ENCODE assay signal across 21 cellular contexts in the genomic region with DNA sequence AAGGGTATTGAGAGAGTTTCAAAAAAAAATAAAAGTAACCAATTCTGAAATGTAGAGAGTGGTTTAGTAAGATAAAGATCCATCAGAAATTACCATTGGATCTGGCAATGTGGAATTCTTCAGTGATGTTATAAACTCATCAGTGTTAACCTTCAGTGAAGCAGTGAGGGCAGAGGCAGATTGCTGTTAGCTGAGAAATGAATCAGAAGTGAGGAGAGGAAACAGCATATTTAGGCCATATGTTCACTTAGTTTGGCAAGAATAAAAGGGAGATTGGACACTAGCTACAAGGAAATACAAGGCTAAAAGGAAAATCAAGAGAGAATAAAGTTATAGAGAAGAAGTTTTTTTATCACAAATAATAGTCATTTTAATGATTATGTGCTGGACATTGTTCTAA. TPM values are rescaled to one million over a fixed set of nuclear protein-coding genes. Genes with fewer than 3 reads are reported as not detected.
A peak's percentile ranks its signal among the peaks of the same experiment; 100 is the strongest.
DNase-seq lines count a peak whose midpoint lies in the region; ATAC-seq and TF ChIP-seq lines count a peak whose summit lies in the region.
"Had no signal": no experiment of that assay in that cellular context is flagged by ENCODE, and none has a peak within 500 bp of the region (broad histone marks: within the 10 kb centered on the region; RNA-seq: fewer than 3 reads in every experiment).

No MANE protein-coding gene starts in this region.

- no peaks in the 10 kb centered on the region for H3K9me3 ChIP-seq in SK-N-SH

- peaks cover 99% of the 10 kb centered on the region for H3K79me2 ChIP-seq in SK-N-SH (ENCODE audit: insufficient read depth)

- TF ChIP-seq CTCF in AG10803 (conservative IDR thresholded peaks at IDR 0.05; ENCODE audit: low read length), result no peak
- TF ChIP-seq CTCF in SK-N-SH (IDR thresholded peaks at IDR 0.05), result no peak
- no peak for TF ChIP-seq CTCF in foreskin fibroblast (IDR thresholded peaks at IDR 0.05; ENCODE audit: low read depth, low read length)

- H3K27ac Mint-ChIP-seq in stimulated activated naive CD8-positive, alpha-beta T cell treated with anti-CD3 and anti-CD28 coated beads, Interleukin-15, amount 100 ng/mL, for 72 hours, result no peak overlapping the region
- H3K27ac Mint-ChIP-seq: B cell; CD4-positive, alpha-beta T cell had no signal

- no peaks in the 10 kb centered on the region for H3K27me3 ChIP-seq in SK-N-SH (ENCODE audit: insufficient read depth)

- H3K9ac ChIP-seq in SK-N-SH, result no peak overlapping the region
- H3K9ac ChIP-seq: KMS-11 had no signal

- no peak for TF ChIP-seq RAD21 in SK-N-SH (IDR thresholded peaks at IDR 0.05; ENCODE audit: low read length)

- no peak for ATAC-seq in stimulated activated naive CD8-positive, alpha-beta T cell treated with anti-CD3 and anti-CD28 coated beads, Interleukin-15, amount 100 ng/mL, for 72 hours
- no peak for ATAC-seq in GM18873 (IDR thresholded peaks at IDR 0.05; ENCODE audit: low FRiP score, unreplicated experiment)
- ATAC-seq: GM12878, HepG2 had no signal

- H3K9me2 ChIP-seq in SK-N-SH, result no peaks in the 10 kb centered on the region

- H3K4me1 Mint-ChIP-seq in stimulated activated naive CD8-positive, alpha-beta T cell treated with anti-CD3 and anti-CD28 coated beads, Interleukin-15, amount 100 ng/mL, for 72 hours, result peaks cover 39% of the 10 kb centered on the region

- TF ChIP-seq EP300 in SK-N-SH (IDR thresholded peaks at IDR 0.05; ENCODE audit: borderline replicate concordance in 1 of 2, low read depth in 1 of 2, low read length in 1 of 2), result no peak

- no peaks in the 10 kb centered on the region for H4K20me1 ChIP-seq in SK-N-SH (ENCODE audit: insufficient read depth)

- POLR2A ChIA-PET in SK-N-SH (lab: Yijun Ruan, JAX), result no interaction called here

- CTCF ChIA-PET in SK-N-SH (lab: Yijun Ruan, JAX), result no interaction called here

- DNase-seq in AG10803 (ENCODE audit: low read depth), result peak; percentile 72
- DNase-seq in GM03348 (ENCODE audit: low spot score), result peak; percentile 53
- DNase-seq in SK-N-SH, result no peak
- DNase-seq in foreskin fibroblast, result peak; percentile 48 to 76
- DNase-seq in NCI-H748 (lab: John Stamatoyannopoulos, UW; ENCODE audit: unreplicated experiment), result no peak
- no peak for DNase-seq in stimulated activated naive CD8-positive, alpha-beta T cell treated with anti-CD3 and anti-CD28 coated beads, Interleukin-15, amount 100 ng/mL, for 72 hours
- no peak for DNase-seq in NCI-H1436 (lab: John Stamatoyannopoulos, UW)
- DNase-seq: CD4-positive, alpha-beta T cell; GOT3; NCI-H146; NCI-H2107; NCI-H2227 treated with DMSO at 0.1 percent for 48 hours; NCI-H526 treated with DMSO at 0.1 percent for 48 hours; NK-92 treated with Interleukin-12 subunit alpha and Interleukin-12 subunit beta, amount 100 ng/mL, for 24 hours; OCI-M1; SIG-M5 had no signal

- H3K4me1 ChIP-seq in SK-N-SH (ENCODE audit: control insufficient read depth in 1 of 2, insufficient read depth in 2 of 2, low read depth in 1 of 2, low read length in 1 of 2), result peaks cover 0 to 4% of the 10 kb centered on the region in 2 experiments; a peak in 1 of 4 replicates

- peaks cover 8% of the 10 kb centered on the region for H3F3A ChIP-seq in SK-N-SH (replicated peaks; ENCODE audit: insufficient read depth)

- H3K27ac ChIP-seq in SK-N-SH (ENCODE audit: low read depth in 2 of 2, low read length in 1 of 2), result peak overlapping the region in 1 of 2 experiments; percentile 27; a peak in 1 of 4 replicates
- H3K27ac ChIP-seq: KMS-11 had no signal

- H3K4me3 ChIP-seq in AG10803 (ENCODE audit: low read length) (no peak overlapping the region), SK-N-SH (ENCODE audit: low read depth in 2 of 2, low read length in 1 of 2) (no peak overlapping the region), foreskin fibroblast (ENCODE audit: low read depth in 1 of 2, low read length in 2 of 2) (no peak overlapping the region)
- H3K4me3 ChIP-seq: GM12878 had no signal

- H3K4me2 ChIP-seq in SK-N-SH, result no peak overlapping the region
- H3K4me2 ChIP-seq: KMS-11 had no signal

- no peak overlapping the region for H3K4me3 Mint-ChIP-seq in stimulated activated naive CD8-positive, alpha-beta T cell treated with anti-CD3 and anti-CD28 coated beads, Interleukin-15, amount 100 ng/mL, for 72 hours
- H3K4me3 Mint-ChIP-seq: B cell; CD4-positive, alpha-beta T cell had no signal

- H2AFZ ChIP-seq in SK-N-SH (ENCODE audit: low read depth), result no peak overlapping the region

- peaks cover 0 to 20% of the 10 kb centered on the region in 2 experiments for H3K36me3 ChIP-seq in SK-N-SH (replicated peaks in 1 of 2; ENCODE audit: control insufficient read depth in 1 of 2, insufficient read depth in 2 of 2, low read length in 1 of 2)

- H3K9me3 Mint-ChIP-seq in stimulated activated naive CD8-positive, alpha-beta T cell treated with anti-CD3 and anti-CD28 coated beads, Interleukin-15, amount 100 ng/mL, for 72 hours, result peaks cover 0 to 10% of the 10 kb centered on the region in 2 donors

- H3K27me3 Mint-ChIP-seq in stimulated activated naive CD8-positive, alpha-beta T cell treated with anti-CD3 and anti-CD28 coated beads, Interleukin-15, amount 100 ng/mL, for 72 hours, result no peaks in the 10 kb centered on the region
- H3K27me3 Mint-ChIP-seq: B cell; CD4-positive, alpha-beta T cell had no signal

TF ChIP-seq in SK-N-SH, 30 proteins besides CTCF, POLR2A, EP300 and RAD21:
- TF ChIP-seq FOSL2 (IDR thresholded peaks at IDR 0.05; ENCODE audit: borderline replicate concordance, low read depth), result 0 out of 2 replicates have a peak, but pooled peaks have one; percentile 7
- TF ChIP-seq, protein P1, sequence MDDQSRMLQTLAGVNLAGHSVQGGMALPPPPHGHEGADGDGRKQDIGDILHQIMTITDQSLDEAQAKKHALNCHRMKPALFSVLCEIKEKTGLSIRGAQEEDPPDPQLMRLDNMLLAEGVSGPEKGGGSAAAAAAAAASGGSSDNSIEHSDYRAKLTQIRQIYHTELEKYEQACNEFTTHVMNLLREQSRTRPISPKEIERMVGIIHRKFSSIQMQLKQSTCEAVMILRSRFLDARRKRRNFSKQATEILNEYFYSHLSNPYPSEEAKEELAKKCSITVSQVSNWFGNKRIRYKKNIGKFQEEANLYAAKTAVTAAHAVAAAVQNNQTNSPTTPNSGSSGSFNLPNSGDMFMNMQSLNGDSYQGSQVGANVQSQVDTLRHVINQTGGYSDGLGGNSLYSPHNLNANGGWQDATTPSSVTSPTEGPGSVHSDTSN (IDR thresholded peaks at IDR 0.05), result peak; percentile 60
- TF ChIP-seq TCF12 (IDR thresholded peaks at IDR 0.05), result peak; percentile 78
- no peak for TF ChIP-seq MXI1 (IDR thresholded peaks at IDR 0.05; ENCODE audit: low read depth, low read length)
- TF ChIP-seq NFIC (IDR thresholded peaks at IDR 0.05; ENCODE audit: borderline replicate concordance), result peak; percentile 20; the same call in 1 of the 2 replicates
- peak; percentile 37 for TF ChIP-seq JUND (IDR thresholded peaks at IDR 0.05)

RNA-seq across cellular contexts. Expression of a gene that starts 9.6 kb away (rescaled TPM):
- polyA plus RNA-seq in SK-N-SH (2012; rRNA removed), result 3.2 and 3.7 TPM in 2 replicates
- 4.2 TPM in 2 replicates for polyA plus RNA-seq in SK-N-SH (2012; cell fraction: cytosol; rRNA removed)
- polyA plus RNA-seq in SK-N-SH (2012; cell fraction: nucleus; rRNA removed), result 3.7 and 4.7 TPM in 2 replicates

Comparison
In these comparisons a context has a peak if more than half of its experiments do, and no peak if none do; other contexts are left out.
1. DNase-seq: peak in AG10803 (single experiment), GM03348 (single experiment) and foreskin fibroblast (2 of 2); none in SK-N-SH (single experiment), NCI-H748 (single experiment), stimulated activated naive CD8-positive, alpha-beta T cell treated with anti-CD3 and anti-CD28 coated beads, Interleukin-15, amount 100 ng/mL, for 72 hours (0 of 2) and NCI-H1436 (single experiment).